21 cellular contexts compared by ENCODE assay signal in the genomic region with DNA sequence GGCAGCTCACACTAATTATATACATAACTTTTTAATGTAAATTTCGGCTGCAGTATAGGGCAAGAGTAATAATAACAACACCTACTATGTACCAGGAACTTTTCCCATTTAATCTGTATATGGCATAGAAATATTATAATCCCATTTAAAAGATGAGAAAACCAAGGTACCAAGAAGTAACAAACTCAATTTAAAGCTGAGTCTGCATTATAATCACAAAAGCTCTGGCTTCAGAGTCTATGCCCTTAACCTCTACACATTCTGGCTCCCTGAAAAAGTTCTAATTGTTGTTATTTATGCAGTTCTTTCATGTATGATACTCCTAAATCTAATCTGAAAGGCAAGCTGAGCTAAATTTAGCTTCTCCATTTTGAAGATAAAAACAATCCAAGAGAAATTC.
"Had no signal": no experiment of that assay in that cellular context is flagged by ENCODE, and none has a peak within 500 bp of the region (broad histone marks: within the 10 kb centered on the region; RNA-seq: fewer than 3 reads in every experiment).

No MANE protein-coding gene starts in this region.

- ATAC-seq: activated CD8-positive, alpha-beta T cell treated with anti-CD3 and anti-CD28 coated beads for 36 hours; activated T-cell treated with anti-CD3 and anti-CD28 coated beads, Interleukin-2, amount 50 U/mL, for 72 hours; activated T-helper 17 cell treated with anti-CD3 and anti-CD28 coated beads, Interleukin-2, amount 50 U/mL, for 72 hours had no signal

- DNase-seq: activated CD4-positive, alpha-beta T cell treated with anti-CD3 and anti-CD28 coated beads, Interleukin-2, amount 10 ng/mL, durations not matched to agents 24 days and 14 days; activated CD4-positive, alpha-beta T cell treated with anti-CD3 and anti-CD28 coated beads, Interleukin-2, amount 50 U/mL, for 4 hours; activated CD8-positive, alpha-beta T cell treated with anti-CD3 and anti-CD28 coated beads for 36 hours; activated effector memory CD4-positive, alpha-beta T cell treated with anti-CD3 and anti-CD28 coated beads, Interleukin-2, amount 50 U/mL, for 16 hours; activated naive CD4-positive, alpha-beta T cell; activated naive CD8-positive, alpha-beta T cell treated with anti-CD3 and anti-CD28 coated beads, Interleukin-2, amount 10 ng/mL, durations not matched to agents 7 days and 5 days; activated T-cell treated with anti-CD3 and anti-CD28 coated beads, Interleukin-2, amount 50 U/mL, for 1 hour; activated T-cell treated with anti-CD3 and anti-CD28 coated beads, Interleukin-2, amount 50 U/mL, for 72 hours; central memory CD4-positive, alpha-beta T cell; NCI-H1092 treated with DMSO at 0.1 percent for 48 hours; NCI-H1417 treated with DMSO at 0.1 percent for 48 hours; NCI-H187 treated with DMSO at 0.1 percent for 48 hours; NCI-H2081; NCI-H446 treated with DMSO at 0.1 percent for 48 hours; NCI-H524; NCI-H69; NCI-H82; NK-92 treated with Interleukin-12 subunit alpha and Interleukin-12 subunit beta, amount 100 ng/mL, for 24 hours; Right ventricle myocardium superior had no signal

- FAIRE-seq: TTC549 had no signal
